In genomic region chr4:31917334-31917733, GRCh38 we compare ENCODE assay signal across 23 cellular contexts.
DNase-seq lines count a peak whose midpoint lies in the region; TF ChIP-seq lines count a peak whose summit lies in the region.
"Had no signal": no experiment of that assay in that cellular context is flagged by ENCODE, and none has a peak within 500 bp of the region (broad histone marks: within the 10 kb centered on the region; RNA-seq: fewer than 3 reads in every experiment).

No MANE protein-coding gene starts in this region.

- H3K4me1 ChIP-seq in breast epithelium = no peaks in the 10 kb centered on the region
- no peaks in the 10 kb centered on the region for H3K4me1 ChIP-seq in mammary epithelial cell (ENCODE audit: insufficient read depth, low read length)
- H3K4me1 ChIP-seq in A673 (ENCODE audit: insufficient read depth, low read length, poor library complexity, severe bottlenecking) = no peaks in the 10 kb centered on the region
- H3K4me1 ChIP-seq: BE2C, HAP-1 had no signal

- H3K4me2 ChIP-seq in mammary epithelial cell (ENCODE audit: insufficient read depth, low read depth, low read length) = no peak overlapping the region
- H3K4me2 ChIP-seq: PC-9 had no signal

- 83% methylated on average over 1 of the region's 1 CpG for WGBS in mammary epithelial cell (ENCODE audit: low coverage, missing lambda C conversion rate)

- BruUV-seq in MCF 10A (replicated peaks; lab: Mats Ljungman, UMichigan) (no TSS peak), mammary epithelial cell (replicated peaks; lab: Mats Ljungman, UMichigan) (no TSS peak), A673 (replicated peaks; lab: Mats Ljungman, UMichigan) (no TSS peak)

- TF ChIP-seq POLR2A in breast epithelium (IDR thresholded peaks at IDR 0.05) = no peak

- no peak overlapping the region for H3K9ac ChIP-seq in mammary epithelial cell (ENCODE audit: insufficient read depth, low read length)

- H3K9me3 ChIP-seq in breast epithelium (peaks cover 7 to 9% of the 10 kb centered on the region in 2 donors), mammary epithelial cell (replicated peaks; ENCODE audit: insufficient read depth, low read length) (no peaks in the 10 kb centered on the region), A673 (ENCODE audit: low read depth, low read length, poor library complexity, severe bottlenecking) (peaks cover 7% of the 10 kb centered on the region)
- H3K9me3 ChIP-seq: BE2C, HAP-1 had no signal

- in situ Hi-C loops in mammary epithelial cell (cut with MboI; ENCODE audit: low sequenced_read_pairs in 2 of 2) = no loop called here

- no peak overlapping the region for H3K27ac ChIP-seq in breast epithelium
- no peak overlapping the region for H3K27ac ChIP-seq in mammary epithelial cell (ENCODE audit: insufficient read depth, low read depth, low read length)
- H3K27ac ChIP-seq in A673 (ENCODE audit: low read depth, low read length, poor library complexity, severe bottlenecking) = no peak overlapping the region
- H3K27ac ChIP-seq: 22Rv1, PC-9 had no signal

- no peak overlapping the region for H3K27ac Mint-ChIP-seq in MCF 10A (ENCODE audit: low read depth, unreplicated experiment)
- H3K27ac Mint-ChIP-seq: CD4-positive, CD25-positive, alpha-beta regulatory T cell; HFFc6 had no signal

- POLR2A ChIA-PET in MCF 10A (lab: Yijun Ruan, JAX) = interaction anchor here (1.5 kb wide), 1 partner anchor 12 kb away, joined by 4 read pairs; no protein-coding TSS in a partner anchor
- POLR2A ChIA-PET in A673 (lab: Charles Lee; ENCODE audit: low non-redundant PET) = no interaction called here

- H3K4me3 Mint-ChIP-seq in MCF 10A (ENCODE audit: unreplicated experiment) = no peak overlapping the region
- H3K4me3 Mint-ChIP-seq: CD4-positive, CD25-positive, alpha-beta regulatory T cell; HFFc6 had no signal

- DNase-seq in MCF 10A (ENCODE audit: unreplicated experiment) = peak; percentile 42
- no peak for DNase-seq in breast epithelium (ENCODE audit: low spot score in 2 of 2)
- DNase-seq in mammary epithelial cell = peak; percentile 61
- DNase-seq in kidney tubule cell (ENCODE audit: low spot score) = peak; percentile 48
- no peak for DNase-seq in NCI-H1105 treated with DMSO at 0.1 percent for 48 hours (lab: John Stamatoyannopoulos, UW)
- DNase-seq in DMS114 treated with DMSO at 0.1 percent for 48 hours (lab: John Stamatoyannopoulos, UW; ENCODE audit: unreplicated experiment) = no peak
- no peak for DNase-seq in A673 (ENCODE audit: low spot score)
- DNase-seq: ACHN; BE2C; CD4-positive, CD25-positive, alpha-beta regulatory T cell; GOT3; HFFc6; MV-4-11; NCI-H1105; NCI-H146; NCI-H2029; NCI-H446 treated with DMSO at 0.1 percent for 48 hours; NCI-H526; NCI-H82; PC-9; SHP77 had no signal

- dilution Hi-C loops in mammary epithelial cell (cut with HindIII; ENCODE audit: low sequenced_read_pairs) = no loop called here

- no peaks in the 10 kb centered on the region for H4K20me1 ChIP-seq in mammary epithelial cell (ENCODE audit: insufficient read depth, low read length)

- H3K79me2 ChIP-seq in mammary epithelial cell (ENCODE audit: insufficient read depth, low read length) = no peaks in the 10 kb centered on the region

- H3K9me3 Mint-ChIP-seq in MCF 10A (ENCODE audit: unreplicated experiment) = peaks cover 9% of the 10 kb centered on the region

- peaks cover 5% of the 10 kb centered on the region for H3K36me3 Mint-ChIP-seq in MCF 10A (ENCODE audit: insufficient read depth, unreplicated experiment)
- H3K36me3 Mint-ChIP-seq: CD4-positive, CD25-positive, alpha-beta regulatory T cell had no signal

- H3K27me3 ChIP-seq in breast epithelium (no peaks in the 10 kb centered on the region), mammary epithelial cell (ENCODE audit: insufficient read depth, low read length) (no peaks in the 10 kb centered on the region), A673 (replicated peaks; ENCODE audit: insufficient read depth, low read depth, low read length, poor library complexity) (no peaks in the 10 kb centered on the region)
- H3K27me3 ChIP-seq: BE2C had no signal

- H3K4me3 ChIP-seq in breast epithelium = no peak overlapping the region
- H3K4me3 ChIP-seq in mammary epithelial cell (replicated peaks in 1 of 3; ENCODE audit: insufficient read depth in 1 of 3, low read depth in 2 of 3, low read length in 3 of 3) = no peak overlapping the region
- no peak overlapping the region for H3K4me3 ChIP-seq in A673 (ENCODE audit: low read depth, low read length, poor library complexity, severe bottlenecking)
- H3K4me3 ChIP-seq: HAP-1, PC-9 had no signal

- TF ChIP-seq CTCF in MCF 10A (IDR thresholded peaks at IDR 0.05; ENCODE audit: unreplicated experiment) (no peak), breast epithelium (IDR thresholded peaks at IDR 0.05) (no peak), mammary epithelial cell (conservative IDR thresholded peaks at IDR 0.05 in 1 of 2, IDR thresholded peaks at IDR 0.05 in 1 of 2; ENCODE audit: extremely low read depth in 1 of 2, insufficient read depth in 1 of 2, low read depth in 1 of 2, low read length in 2 of 2) (no peak), A673 (conservative IDR thresholded peaks at IDR 0.05; ENCODE audit: low read depth, low read length) (no peak)

- CTCF ChIA-PET in MCF 10A (lab: Yijun Ruan, JAX) = interaction anchor here (1.4 kb wide), 1 partner anchor 10 kb away, joined by 3 read pairs; no protein-coding TSS in a partner anchor
- CTCF ChIA-PET in mammary epithelial cell (lab: Charles Lee; ENCODE audit: low non-redundant PET) = interaction anchor here (0.6 kb wide), 1 partner anchor 34 kb away, joined by 3 read pairs; no protein-coding TSS in a partner anchor
- CTCF ChIA-PET in A673 (lab: Charles Lee) = no interaction called here

- H3K36me3 ChIP-seq in breast epithelium = no peaks in the 10 kb centered on the region
- no peaks in the 10 kb centered on the region for H3K36me3 ChIP-seq in mammary epithelial cell (ENCODE audit: insufficient read depth, low read length)
- H3K36me3 ChIP-seq in A673 (ENCODE audit: insufficient read depth, low read length, poor library complexity, severe bottlenecking) = no peaks in the 10 kb centered on the region
- H3K36me3 ChIP-seq: BE2C, HAP-1 had no signal

- H3K4me1 Mint-ChIP-seq in MCF 10A (ENCODE audit: insufficient read depth, unreplicated experiment) = peaks cover 5% of the 10 kb centered on the region
- H3K4me1 Mint-ChIP-seq: CD4-positive, CD25-positive, alpha-beta regulatory T cell had no signal

- intact Hi-C loops in MCF 10A (cut with micrococcal nuclease) = no loop called here
- intact Hi-C loops in breast epithelium (cut with DNase I; ENCODE audit: low total_unique reads) = no loop called here
- intact Hi-C loops in mammary epithelial cell (cut with micrococcal nuclease) = no loop called here
- intact Hi-C loops in A673 (cut with micrococcal nuclease; ENCODE audit: unreplicated experiment) = no loop called here

- no peak overlapping the region for H2AFZ ChIP-seq in mammary epithelial cell (ENCODE audit: low read depth, low read length)
- H2AFZ ChIP-seq: PC-9 had no signal

- H3K27me3 Mint-ChIP-seq in MCF 10A (ENCODE audit: insufficient read depth, unreplicated experiment) = no peaks in the 10 kb centered on the region
- H3K27me3 Mint-ChIP-seq: CD4-positive, CD25-positive, alpha-beta regulatory T cell had no signal

Comparison
In these comparisons a context has a peak if more than half of its experiments do, and no peak if none do; other contexts are left out.
1. DNase-seq: peak in MCF 10A (single experiment), mammary epithelial cell (single experiment) and kidney tubule cell (single experiment); none in breast epithelium (0 of 2), NCI-H1105 treated with DMSO at 0.1 percent for 48 hours (single experiment), DMS114 treated with DMSO at 0.1 percent for 48 hours (single experiment) and A673 (single experiment).